In the genomic region with DNA sequence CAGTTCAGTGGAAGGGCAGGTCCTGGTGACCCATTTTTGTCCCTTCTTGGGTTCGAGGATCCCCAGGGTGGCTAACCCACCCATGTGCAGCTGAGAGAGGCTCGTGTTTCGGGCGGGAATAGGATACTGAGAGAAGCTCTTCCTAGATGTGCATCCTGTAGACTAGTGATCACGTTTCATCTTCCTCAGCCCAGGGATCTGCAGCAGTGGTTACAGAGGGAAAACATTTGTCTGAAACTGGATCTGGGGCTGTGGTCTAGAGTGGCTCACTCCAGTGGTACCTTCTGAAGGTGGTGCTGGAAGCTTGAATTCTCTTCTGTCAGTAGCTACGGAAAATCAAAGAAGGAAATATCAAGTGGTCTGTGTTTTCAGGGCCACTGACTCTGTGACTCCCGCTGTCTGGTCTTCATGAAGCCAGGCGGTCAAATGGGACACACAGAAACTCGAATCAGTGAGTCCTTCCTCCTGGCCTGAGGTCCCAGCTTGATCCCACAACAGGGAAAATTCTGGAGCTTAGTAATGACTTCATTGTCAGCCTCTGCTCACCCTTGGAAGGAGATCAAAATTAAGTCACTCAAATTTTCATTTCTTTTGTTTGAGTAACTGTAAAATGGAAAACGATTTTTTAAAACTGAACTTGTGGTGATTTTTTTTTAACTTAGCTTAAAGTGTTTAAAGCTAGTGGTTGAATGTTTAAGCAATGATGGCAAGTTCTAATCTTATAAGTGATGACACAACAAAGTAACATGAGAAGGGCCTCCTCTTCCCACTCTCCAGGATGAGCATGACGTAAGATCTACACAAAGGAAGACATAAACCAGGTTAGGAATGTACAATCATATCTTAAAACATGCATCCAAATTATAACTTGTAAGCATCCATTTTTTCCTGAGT, we compare ENCODE assay signal across 17 cellular contexts.
DNase-seq lines count a peak whose midpoint lies in the region; TF ChIP-seq lines count a peak whose summit lies in the region.
"Had no signal": no experiment of that assay in that cellular context is flagged by ENCODE, and none has a peak within 500 bp of the region (broad histone marks: within the 10 kb centered on the region; RNA-seq: fewer than 3 reads in every experiment).

No MANE protein-coding gene starts in this region.

- DNase-seq in AG08395 (ENCODE audit: low spot score): peak; percentile 38
- DNase-seq in NCI-H226: peak; percentile 61
- peak; percentile 66 for DNase-seq in epithelial cell of esophagus (ENCODE audit: low read depth)
- DNase-seq in osteoblast (ENCODE audit: insufficient read length, low spot score, missing footprints): peak; percentile 76
- no peak for DNase-seq in HT-29 (ENCODE audit: low spot score)
- DNase-seq in tibial nerve (ENCODE audit: low spot score in 2 of 2): no peak
- no peak for DNase-seq in SKM-1 (lab: John Stamatoyannopoulos, UW; ENCODE audit: unreplicated experiment)
- no peak for DNase-seq in substantia nigra (lab: John Stamatoyannopoulos, UW)
- DNase-seq: activated B cell treated with CpG ODN at 0.5 μM for 24 hours; activated naive CD8-positive, alpha-beta T cell treated with anti-CD3 and anti-CD28 coated beads, Interleukin-2, amount 50 U/mL, for 24 hours; DMS53; head of caudate nucleus; left lung; NCI-H2029 treated with DMSO at 0.1 percent for 48 hours; transverse colon had no signal

- H3K4me3 ChIP-seq in epithelial cell of esophagus (ENCODE audit: low read length) (no peak overlapping the region), osteoblast (ENCODE audit: insufficient read depth, low read length) (no peak overlapping the region), tibial nerve (no peak overlapping the region)
- H3K4me3 ChIP-seq: left lung, SK-N-MC, transverse colon had no signal

- H3K9me3 ChIP-seq in osteoblast (ENCODE audit: low read depth, low read length): no peaks in the 10 kb centered on the region
- no peaks in the 10 kb centered on the region for H3K9me3 ChIP-seq in tibial nerve
- H3K9me3 ChIP-seq: transverse colon had no signal

- H3K79me2 ChIP-seq in osteoblast (ENCODE audit: insufficient read depth, low read length): no peaks in the 10 kb centered on the region

- H3K4me1 ChIP-seq in osteoblast (ENCODE audit: insufficient read depth, low read length): peaks cover 18% of the 10 kb centered on the region
- no peaks in the 10 kb centered on the region for H3K4me1 ChIP-seq in tibial nerve
- H3K4me1 ChIP-seq: left lung, transverse colon had no signal

- no peak for TF ChIP-seq EP300 in tibial nerve (IDR thresholded peaks at IDR 0.05)

- TF ChIP-seq POLR2A in tibial nerve (IDR thresholded peaks at IDR 0.05): no peak

- H3K4me2 ChIP-seq in osteoblast (ENCODE audit: insufficient read depth, low read length): no peak overlapping the region
- H3K4me2 ChIP-seq: KMS-11 had no signal

- WGBS in tibial nerve, 2 donors: 71% methylated on average over 11 of the region's 11 CpGs

- H2AFZ ChIP-seq in osteoblast (ENCODE audit: low read length): peak overlapping the region; percentile 30

- no peaks in the 10 kb centered on the region for H4K20me1 ChIP-seq in osteoblast (ENCODE audit: insufficient read depth, low read length)

- peak overlapping the region; percentile 94 for H3K27ac ChIP-seq in osteoblast (ENCODE audit: low read depth, low read length)
- H3K27ac ChIP-seq in tibial nerve: peak overlapping the region in 1 of 4 donors; percentile 13
- H3K27ac ChIP-seq in substantia nigra (ENCODE audit: low read depth, low read length, poor library complexity, severe bottlenecking): no peak overlapping the region
- H3K27ac ChIP-seq: KMS-11, left lung, SK-N-MC had no signal

- H3K36me3 ChIP-seq in osteoblast (ENCODE audit: insufficient read depth, low read length) (no peaks in the 10 kb centered on the region), tibial nerve (no peaks in the 10 kb centered on the region)
- H3K36me3 ChIP-seq: left lung, transverse colon had no signal

- no peaks in the 10 kb centered on the region for H3K27me3 ChIP-seq in osteoblast (ENCODE audit: insufficient read depth, low read length)
- H3K27me3 ChIP-seq in tibial nerve: no peaks in the 10 kb centered on the region
- H3K27me3 ChIP-seq: left lung, transverse colon had no signal

- no peak for TF ChIP-seq CTCF in epithelial cell of esophagus (IDR thresholded peaks at IDR 0.05; ENCODE audit: insufficient read depth, low read depth, low read length, missing control alignments)
- no peak for TF ChIP-seq CTCF in osteoblast (IDR thresholded peaks at IDR 0.05; ENCODE audit: extremely low read depth, low read depth, low read length)
- TF ChIP-seq CTCF in tibial nerve (IDR thresholded peaks at IDR 0.05): no peak

Comparison
In these comparisons a context has a peak if more than half of its experiments do, and no peak if none do; other contexts are left out.
1. DNase-seq: peak in AG08395 (single experiment), NCI-H226 (single experiment), epithelial cell of esophagus (single experiment) and osteoblast (single experiment); none in HT-29 (single experiment), tibial nerve (0 of 2), SKM-1 (single experiment) and substantia nigra (0 of 49).